19 cellular contexts compared by ENCODE assay signal in genomic region chr4:121939690-121940089, GRCh38. TPM values are rescaled to one million over a fixed set of nuclear protein-coding genes. Genes with fewer than 3 reads are reported as not detected.
DNase-seq lines count a peak whose midpoint lies in the region; ATAC-seq and TF ChIP-seq lines count a peak whose summit lies in the region.
"Had no signal": no experiment of that assay in that cellular context is flagged by ENCODE, and none has a peak within 500 bp of the region (broad histone marks: within the 10 kb centered on the region; RNA-seq: fewer than 3 reads in every experiment).

No MANE protein-coding gene starts in this region.

- no peaks in the 10 kb centered on the region for H3K79me2 ChIP-seq in GM23338 (replicated peaks; ENCODE audit: insufficient read depth)

- H3K4me3 ChIP-seq in GM23338 (no peak overlapping the region), SJCRH30 (no peak overlapping the region)

- DNase-seq in ELF-1 (ENCODE audit: low read depth, low spot score) (peak; percentile 26), GM23338 (ENCODE audit: low spot score) (peak; percentile 21), left kidney (ENCODE audit: low read depth, low spot score) (peak; percentile 41), SJCRH30 (no peak)
- no peak for DNase-seq in central memory CD8-positive, alpha-beta T cell (ENCODE audit: low spot score in 2 of 2)
- DNase-seq: ACHN, AML-193, H9, Kasumi-1, NCI-H1105, NCI-H1694, NCI-H2081 treated with DMSO at 0.1 percent for 48 hours, NCI-H2227 treated with DMSO at 0.1 percent for 48 hours, NCI-H510A treated with DMSO at 0.1 percent for 48 hours, NCI-H774, RPMI8226 had no signal

- no peaks in the 10 kb centered on the region for H3F3A ChIP-seq in GM23338 (replicated peaks; ENCODE audit: low read depth)

- H3K27ac ChIP-seq in GM23338 (ENCODE audit: low read depth) (no peak overlapping the region), SJCRH30 (no peak overlapping the region)
- H3K27ac ChIP-seq: C4-2B had no signal

- H3K9me3 ChIP-seq in SJCRH30 (replicated peaks), result no peaks in the 10 kb centered on the region

- no peak overlapping the region for H3K4me2 ChIP-seq in GM23338

- H3K36me3 ChIP-seq in GM23338 (ENCODE audit: insufficient read depth) (no peaks in the 10 kb centered on the region), SJCRH30 (no peaks in the 10 kb centered on the region)

- H3K27ac Mint-ChIP-seq in GM23338, result no peak overlapping the region
- H3K27ac Mint-ChIP-seq in central memory CD8-positive, alpha-beta T cell (ENCODE audit: low read depth), result peak overlapping the region; percentile 72
- H3K27ac Mint-ChIP-seq: H9 had no signal

- H3K4me1 ChIP-seq in GM23338 (ENCODE audit: insufficient read depth), result peaks cover 3% of the 10 kb centered on the region; the same call in 1 of the 2 replicates
- no peaks in the 10 kb centered on the region for H3K4me1 ChIP-seq in SJCRH30

- H4K20me1 ChIP-seq in GM23338 (replicated peaks; ENCODE audit: insufficient read depth), result no peaks in the 10 kb centered on the region; the same call in 1 of the 2 replicates

- H3K27me3 Mint-ChIP-seq in GM23338 (ENCODE audit: insufficient read depth, low read depth, poor library complexity), result no peaks in the 10 kb centered on the region
- peaks cover 32% of the 10 kb centered on the region for H3K27me3 Mint-ChIP-seq in central memory CD8-positive, alpha-beta T cell

- no peaks in the 10 kb centered on the region for H3K9me2 ChIP-seq in GM23338 (ENCODE audit: insufficient read depth)

- H3K9me3 Mint-ChIP-seq in GM23338, result no peaks in the 10 kb centered on the region
- H3K9me3 Mint-ChIP-seq in central memory CD8-positive, alpha-beta T cell, result no peaks in the 10 kb centered on the region
- H3K9me3 Mint-ChIP-seq: H9 had no signal

- ATAC-seq in GM23338, result no peak
- no peak for ATAC-seq in central memory CD8-positive, alpha-beta T cell (replicated peaks; ENCODE audit: extremely low read depth, poor library complexity, severe bottlenecking)
- no peak for ATAC-seq in GM21723 (IDR thresholded peaks at IDR 0.05; ENCODE audit: unreplicated experiment)
- ATAC-seq in GM21528 (IDR thresholded peaks at IDR 0.05; ENCODE audit: low FRiP score, unreplicated experiment), result no peak

- no peaks in the 10 kb centered on the region for H3K27me3 ChIP-seq in GM23338 (ENCODE audit: insufficient read depth)
- 0 out of 2 replicates have a peak, but pooled peaks cover 4% of the 10 kb centered on the region for H3K27me3 ChIP-seq in SJCRH30

- TF ChIP-seq CTCF in GM23338 (conservative IDR thresholded peaks at IDR 0.05; ENCODE audit: low read depth in 2 of 2), result no peak

- H3K36me3 Mint-ChIP-seq in GM23338 (ENCODE audit: low read depth), result no peaks in the 10 kb centered on the region
- H3K36me3 Mint-ChIP-seq in central memory CD8-positive, alpha-beta T cell (ENCODE audit: insufficient read depth), result no peaks in the 10 kb centered on the region

- no peak overlapping the region for H3K4me3 Mint-ChIP-seq in GM23338
- no peak overlapping the region for H3K4me3 Mint-ChIP-seq in central memory CD8-positive, alpha-beta T cell
- H3K4me3 Mint-ChIP-seq: H9 had no signal

- H2AFZ ChIP-seq in GM23338, result 0 out of 2 replicates have a peak overlapping the region, but pooled peaks have one; percentile 34

- peaks cover 3% of the 10 kb centered on the region; the same call in 1 of the 3 replicates for H3K4me1 Mint-ChIP-seq in GM23338
- H3K4me1 Mint-ChIP-seq in central memory CD8-positive, alpha-beta T cell, result peaks cover 18% of the 10 kb centered on the region
- H3K4me1 Mint-ChIP-seq: H9 had no signal

TF ChIP-seq in GM23338, 12 proteins besides CTCF, POLR2A, EP300 and RAD21 (continues in another document):
- TF ChIP-seq ETS1 (IDR thresholded peaks at IDR 0.05) (no peak), ZNF114 (CRISPR knock-in tag; IDR thresholded peaks at IDR 0.05) (no peak), POLR2AphosphoS5 (IDR thresholded peaks at IDR 0.05; ENCODE audit: low read depth) (no peak), REST (IDR thresholded peaks at IDR 0.05; ENCODE audit: unreplicated experiment) (no peak), EZH2 (IDR thresholded peaks at IDR 0.05; ENCODE audit: low read depth, unreplicated experiment) (no peak), ZNF331 (CRISPR knock-in tag; IDR thresholded peaks at IDR 0.05; ENCODE audit: low read depth) (no peak)

RNA-seq across cellular contexts. Expression of gene TRPC3, which starts 12.2 kb away (rescaled TPM):
- 0.74 and 1.0 TPM in 2 replicates for total RNA-seq in GM23338 (2014; rRNA removed; shearing (Covaris generic))
- polyA plus RNA-seq in GM23338 (2016; fragmentation: Nextera tagmentation; extraction: Ambion mirVana), result 0.24 and 0.44 TPM in 2 replicates
- total RNA-seq in SJCRH30 (2014; rRNA removed; shearing (Covaris generic)), result 0.46 and 0.89 TPM in 2 replicates

Comparison
In these comparisons a context has a peak if more than half of its experiments do, and no peak if none do; other contexts are left out.
1. DNase-seq: peak in ELF-1 (single experiment), GM23338 (single experiment) and left kidney (single experiment); none in central memory CD8-positive, alpha-beta T cell (0 of 2) and SJCRH30 (0 of 2).